ENCODE assay signal across 8 cellular contexts in genomic region chr3:123201557-123202427, GRCh38. TPM values are rescaled to one million over a fixed set of nuclear protein-coding genes. Genes with fewer than 3 reads are reported as not detected.
DNase-seq lines count a peak whose midpoint lies in the region; ATAC-seq and TF ChIP-seq lines count a peak whose summit lies in the region.

SEC22A (plus strand) TSS chr3:123201943; CDS start chr3:123209218, 7,275 bp downstream.

- TF ChIP-seq CTCF in C4-2B (conservative IDR thresholded peaks at IDR 0.05) (no peak), dorsolateral prefrontal cortex (IDR thresholded peaks at IDR 0.05 in 54 of 56, conservative IDR thresholded peaks at IDR 0.05 in 2 of 56; ENCODE audit: low read depth in 1 of 56, partially characterized antibody in 56 of 56) (peak in 14 of 56 donors; percentile 11 to 44 (median 20)), right lobe of liver (IDR thresholded peaks at IDR 0.05) (no peak)

- peak; percentile 74 for TF ChIP-seq POLR2A in right lobe of liver (IDR thresholded peaks at IDR 0.05)

- H3K4me3 ChIP-seq in dorsolateral prefrontal cortex (peak within 1 kb of the TSS; percentile 62 to 100 (median 95)), right lobe of liver (peak within 1 kb of the TSS; percentile 92 to 99 (median 95))

- no peaks in the 10 kb centered on the region for H3K27me3 ChIP-seq in dorsolateral prefrontal cortex
- H3K27me3 ChIP-seq in right lobe of liver = no peaks in the 10 kb centered on the region

- WGBS in right lobe of liver (ENCODE audit: insufficient coverage, low coverage, low lambda C conversion rate, missing lambda C conversion rate) = 0% methylated on average over 34 of the region's 60 CpGs

- H3K9me3 ChIP-seq in right lobe of liver = no peaks in the 10 kb centered on the region

- no peaks in the 10 kb centered on the region for H3K36me3 ChIP-seq in right lobe of liver

- H3K4me1 ChIP-seq in right lobe of liver = peaks cover 0 to 12% (median 0%) of the 10 kb centered on the region in 4 donors

- peak within 1 kb of the TSS; percentile 88 for H3K27ac ChIP-seq in C4-2B
- peak within 1 kb of the TSS in 49 of 59 donors; percentile 34 to 93 (median 74) for H3K27ac ChIP-seq in dorsolateral prefrontal cortex
- H3K27ac ChIP-seq in right lobe of liver = peak within 1 kb of the TSS; percentile 80 to 88 (median 87)

- ATAC-seq in GM19395 (IDR thresholded peaks at IDR 0.05; ENCODE audit: unreplicated experiment) (peak; percentile 99), HG03565 (IDR thresholded peaks at IDR 0.05; ENCODE audit: unreplicated experiment) (peak; percentile 90), right lobe of liver (peak; percentile 99 to 100 (median 100))

- intact Hi-C loops in dorsolateral prefrontal cortex (cut with DNase I) = no loop called here
- intact Hi-C loops in right lobe of liver (cut with DNase I) = no loop called here

- DNase-seq in NCI-H774 (lab: John Stamatoyannopoulos, UW) (peak; percentile 88), dorsolateral prefrontal cortex (peak; percentile 75 to 95 (median 92)), right lobe of liver (peak; percentile 95 to 97 (median 96))
- peak; percentile 91 for DNase-seq in activated CD4-positive, alpha-beta T cell treated with anti-CD3 and anti-CD28 coated beads, Interleukin-2, amount 50 U/mL, for 4 hours
- DNase-seq in stimulated activated CD4-positive, alpha-beta T cell treated with anti-CD3 and anti-CD28 coated beads, Interleukin-4, amount 100 ng/mL, for 4 hours = peak; percentile 91 to 94

RNA-seq across cellular contexts. Expression of gene SEC22A, which starts in this region (rescaled TPM):
- total RNA-seq in dorsolateral prefrontal cortex (10 to 100 TPM in 119 of 120 experiments, 1 to 10 TPM in 1; 9.2 to 25.3 (median 18.7) TPM), right lobe of liver (10 to 100 TPM in 4 of 6 experiments, 1 to 10 TPM in 2; 7.5 to 24.9 (median 11.0) TPM)

Comparison
In these comparisons a context has a peak if more than half of its experiments do, and no peak if none do; other contexts are left out.
1. Peak in every context shown above with its lines: DNase-seq, ATAC-seq, H3K4me3 ChIP-seq and H3K27ac ChIP-seq.